ENCODE assay signal across 19 cellular contexts in the genomic region with DNA sequence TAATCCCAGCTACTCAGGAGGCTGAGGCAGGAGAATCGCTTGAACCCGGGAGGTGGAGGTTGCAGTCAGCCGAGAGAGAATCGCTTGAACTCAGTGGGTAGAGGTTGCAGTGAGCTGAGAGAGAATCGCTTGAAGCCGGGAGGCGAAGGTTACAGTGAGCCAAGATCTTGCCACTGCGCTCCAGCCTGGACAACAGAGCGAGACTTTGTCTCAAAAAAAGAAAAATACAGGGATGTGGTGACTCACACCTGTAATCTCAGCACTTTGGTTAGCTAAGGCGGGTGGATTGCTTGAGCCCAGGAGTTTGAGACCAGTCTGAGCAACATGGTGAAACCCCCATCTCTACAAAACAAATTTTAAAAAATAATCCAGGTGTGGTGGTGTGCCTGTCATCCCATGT. TPM values are rescaled to one million over a fixed set of nuclear protein-coding genes. Genes with fewer than 3 reads are reported as not detected.
DNase-seq lines count a peak whose midpoint lies in the region; ATAC-seq, FAIRE-seq and TF ChIP-seq lines count a peak whose summit lies in the region.
"Had no signal": no experiment of that assay in that cellular context is flagged by ENCODE, and none has a peak within 500 bp of the region (broad histone marks: within the 10 kb centered on the region; RNA-seq: fewer than 3 reads in every experiment).

No MANE protein-coding gene starts in this region.

- H3K9ac ChIP-seq in BLaER1 treated with 17β-estradiol and CSF1 and Interleukin-3, amounts not matched to agents 10 nM and 100 nM = peak overlapping the region in 1 of 11 experiments; percentile 2; a peak in 1 of 22 replicates
- no peak overlapping the region for H3K9ac ChIP-seq in astrocyte (ENCODE audit: low read length)

- no peaks in the 10 kb centered on the region for H3K27me3 ChIP-seq in BLaER1 treated with 17β-estradiol and CSF1 and Interleukin-3, amounts not matched to agents 10 nM and 100 nM
- H3K27me3 ChIP-seq in astrocyte (ENCODE audit: insufficient read depth, low read length) (no peaks in the 10 kb centered on the region), foreskin keratinocyte (no peaks in the 10 kb centered on the region)

- no peak overlapping the region for H3K27ac Mint-ChIP-seq in astrocyte (ENCODE audit: unreplicated experiment)
- H3K27ac Mint-ChIP-seq: CD14-positive monocyte; CD8-positive, alpha-beta T cell had no signal

- no peak overlapping the region for H2AFZ ChIP-seq in astrocyte (ENCODE audit: low read depth, low read length)

- peak overlapping the region in 9 of 11 experiments; percentile 38 to 95 (median 86); a peak in 17 of 22 replicates for H3K4me2 ChIP-seq in BLaER1 treated with 17β-estradiol and CSF1 and Interleukin-3, amounts not matched to agents 10 nM and 100 nM
- H3K4me2 ChIP-seq in astrocyte (ENCODE audit: low read length) = no peak overlapping the region
- H3K4me2 ChIP-seq: A549 had no signal

- peak; percentile 26 for DNase-seq in HT1080 (ENCODE audit: low read depth)
- DNase-seq in astrocyte (ENCODE audit: low read depth) = peak; percentile 12
- peak; percentile 56 for DNase-seq in islet precursor cell
- no peak for DNase-seq in omental fat pad (ENCODE audit: low spot score)
- no peak for DNase-seq in kidney glomerular epithelial cell (lab: John Stamatoyannopoulos, UW)
- no peak for DNase-seq in foreskin keratinocyte
- DNase-seq: AML-193; Calu3; CD8-positive, alpha-beta T cell; DMS79 treated with DMSO at 0.1 percent for 48 hours; EL had no signal

- no peak for FAIRE-seq in astrocyte (lab: Jason Lieb, UNC)
- FAIRE-seq: A549, GM12878, H1 had no signal

- TF ChIP-seq CTCF in astrocyte (IDR thresholded peaks at IDR 0.05; ENCODE audit: insufficient read depth, low read depth, low read length) (no peak), omental fat pad (IDR thresholded peaks at IDR 0.05) (no peak), foreskin keratinocyte (conservative IDR thresholded peaks at IDR 0.05) (no peak)

- peaks cover 18 to 100% (median 82%) of the 10 kb centered on the region in 11 experiments for H4K20me1 ChIP-seq in BLaER1 treated with 17β-estradiol and CSF1 and Interleukin-3, amounts not matched to agents 10 nM and 100 nM
- peaks cover 69% of the 10 kb centered on the region for H4K20me1 ChIP-seq in astrocyte (ENCODE audit: insufficient read depth, low read length)

- H3K4me3 Mint-ChIP-seq in astrocyte (ENCODE audit: unreplicated experiment) = no peak overlapping the region
- H3K4me3 Mint-ChIP-seq: CD14-positive monocyte; CD8-positive, alpha-beta T cell had no signal

- H3K27me3 Mint-ChIP-seq in astrocyte (ENCODE audit: low read depth, unreplicated experiment) = no peaks in the 10 kb centered on the region

- no peak overlapping the region for H3K4me3 ChIP-seq in BLaER1 treated with 17β-estradiol and CSF1 and Interleukin-3, amounts not matched to agents 10 nM and 100 nM
- no peak overlapping the region for H3K4me3 ChIP-seq in astrocyte (ENCODE audit: insufficient read depth, low read depth, low read length)
- H3K4me3 ChIP-seq: A549, HAP-1 had no signal

- peaks cover 24% of the 10 kb centered on the region for H3K4me1 Mint-ChIP-seq in astrocyte (ENCODE audit: low read depth, unreplicated experiment)

- peaks cover 0 to 17% (median 5%) of the 10 kb centered on the region in 11 experiments; a peak in 9 of 22 replicates for H3K36me3 ChIP-seq in BLaER1 treated with 17β-estradiol and CSF1 and Interleukin-3, amounts not matched to agents 10 nM and 100 nM
- H3K36me3 ChIP-seq in astrocyte (ENCODE audit: insufficient read depth, low read length) = no peaks in the 10 kb centered on the region
- H3K36me3 ChIP-seq: HAP-1 had no signal

- peaks cover 90 to 100% (median 95%) of the 10 kb centered on the region in 10 experiments for H3K4me1 ChIP-seq in BLaER1 treated with 17β-estradiol and CSF1 and Interleukin-3, amounts not matched to agents 10 nM and 100 nM
- H3K4me1 ChIP-seq in astrocyte (ENCODE audit: insufficient read depth, low read length) (no peaks in the 10 kb centered on the region), foreskin keratinocyte (peaks cover 6% of the 10 kb centered on the region)

- H3K79me2 ChIP-seq in astrocyte (ENCODE audit: insufficient read depth, low read length) = peaks cover 65% of the 10 kb centered on the region

- H3K9me3 Mint-ChIP-seq in astrocyte (ENCODE audit: unreplicated experiment) = no peaks in the 10 kb centered on the region
- H3K9me3 Mint-ChIP-seq: CD14-positive monocyte; CD8-positive, alpha-beta T cell had no signal

- H3K36me3 Mint-ChIP-seq in astrocyte (ENCODE audit: low read depth, unreplicated experiment) = peaks cover 2% of the 10 kb centered on the region

- H3K9me3 ChIP-seq in BLaER1 treated with 17β-estradiol and CSF1 and Interleukin-3, amounts not matched to agents 10 nM and 100 nM (replicated peaks in 1 of 11) = no peaks in the 10 kb centered on the region
- H3K9me3 ChIP-seq in astrocyte (ENCODE audit: insufficient read depth, low read depth, low read length) = no peaks in the 10 kb centered on the region
- H3K9me3 ChIP-seq: A549, HAP-1 had no signal

- peak overlapping the region in 4 of 11 experiments; percentile 1 to 50 (median 36); a peak in 4 of 22 replicates for H3K27ac ChIP-seq in BLaER1 treated with 17β-estradiol and CSF1 and Interleukin-3, amounts not matched to agents 10 nM and 100 nM
- H3K27ac ChIP-seq in astrocyte (ENCODE audit: low read depth, low read length) (no peak overlapping the region), foreskin keratinocyte (no peak overlapping the region)
- H3K27ac ChIP-seq: 22Rv1, A549 had no signal

- ATAC-seq in SK-N-SH treated with all-trans-retinoic acid at 6 μM for 48 hours = no peak
- no peak for ATAC-seq in omental fat pad (ENCODE audit: low FRiP score)
- no peak for ATAC-seq in foreskin keratinocyte
- ATAC-seq: A549; CD8-positive, alpha-beta T cell; GM12878 had no signal

TF ChIP-seq in SK-N-SH treated with all-trans-retinoic acid at 6 μM for 48 hours, 23 proteins besides CTCF, POLR2A, EP300 and RAD21 (continues in another document):
- TF ChIP-seq ZNF8 (CRISPR knock-in tag; IDR thresholded peaks at IDR 0.05) = no peak
- TF ChIP-seq RARB (CRISPR knock-in tag; IDR thresholded peaks at IDR 0.05) = no peak
- no peak for TF ChIP-seq BACH2 (CRISPR knock-in tag; IDR thresholded peaks at IDR 0.05; ENCODE audit: borderline replicate concordance)
- TF ChIP-seq ZFP30 (CRISPR knock-in tag; IDR thresholded peaks at IDR 0.05) = no peak
- TF ChIP-seq, protein P1, sequence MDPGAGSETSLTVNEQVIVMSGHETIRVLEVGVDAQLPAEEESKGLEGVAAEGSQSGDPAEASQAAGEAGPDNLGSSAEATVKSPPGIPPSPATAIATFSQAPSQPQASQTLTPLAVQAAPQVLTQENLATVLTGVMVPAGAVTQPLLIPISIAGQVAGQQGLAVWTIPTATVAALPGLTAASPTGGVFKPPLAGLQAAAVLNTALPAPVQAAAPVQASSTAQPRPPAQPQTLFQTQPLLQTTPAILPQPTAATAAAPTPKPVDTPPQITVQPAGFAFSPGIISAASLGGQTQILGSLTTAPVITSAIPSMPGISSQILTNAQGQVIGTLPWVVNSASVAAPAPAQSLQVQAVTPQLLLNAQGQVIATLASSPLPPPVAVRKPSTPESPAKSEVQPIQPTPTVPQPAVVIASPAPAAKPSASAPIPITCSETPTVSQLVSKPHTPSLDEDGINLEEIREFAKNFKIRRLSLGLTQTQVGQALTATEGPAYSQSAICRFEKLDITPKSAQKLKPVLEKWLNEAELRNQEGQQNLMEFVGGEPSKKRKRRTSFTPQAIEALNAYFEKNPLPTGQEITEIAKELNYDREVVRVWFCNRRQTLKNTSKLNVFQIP (CRISPR knock-in tag; IDR thresholded peaks at IDR 0.05; ENCODE audit: borderline replicate concordance, low read depth) = no peak
- no peak for TF ChIP-seq ZC3H10 (CRISPR knock-in tag; IDR thresholded peaks at IDR 0.05)
- no peak for TF ChIP-seq SNAI2 (CRISPR knock-in tag; IDR thresholded peaks at IDR 0.05)
- TF ChIP-seq TCF4 (CRISPR knock-in tag; IDR thresholded peaks at IDR 0.05; ENCODE audit: borderline replicate concordance) = no peak
- TF ChIP-seq, protein P2, sequence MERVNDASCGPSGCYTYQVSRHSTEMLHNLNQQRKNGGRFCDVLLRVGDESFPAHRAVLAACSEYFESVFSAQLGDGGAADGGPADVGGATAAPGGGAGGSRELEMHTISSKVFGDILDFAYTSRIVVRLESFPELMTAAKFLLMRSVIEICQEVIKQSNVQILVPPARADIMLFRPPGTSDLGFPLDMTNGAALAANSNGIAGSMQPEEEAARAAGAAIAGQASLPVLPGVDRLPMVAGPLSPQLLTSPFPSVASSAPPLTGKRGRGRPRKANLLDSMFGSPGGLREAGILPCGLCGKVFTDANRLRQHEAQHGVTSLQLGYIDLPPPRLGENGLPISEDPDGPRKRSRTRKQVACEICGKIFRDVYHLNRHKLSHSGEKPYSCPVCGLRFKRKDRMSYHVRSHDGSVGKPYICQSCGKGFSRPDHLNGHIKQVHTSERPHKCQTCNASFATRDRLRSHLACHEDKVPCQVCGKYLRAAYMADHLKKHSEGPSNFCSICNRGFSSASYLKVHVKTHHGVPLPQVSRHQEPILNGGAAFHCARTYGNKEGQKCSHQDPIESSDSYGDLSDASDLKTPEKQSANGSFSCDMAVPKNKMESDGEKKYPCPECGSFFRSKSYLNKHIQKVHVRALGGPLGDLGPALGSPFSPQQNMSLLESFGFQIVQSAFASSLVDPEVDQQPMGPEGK (CRISPR knock-in tag; IDR thresholded peaks at IDR 0.05; ENCODE audit: borderline replicate concordance) = no peak
- TF ChIP-seq, protein P3, sequence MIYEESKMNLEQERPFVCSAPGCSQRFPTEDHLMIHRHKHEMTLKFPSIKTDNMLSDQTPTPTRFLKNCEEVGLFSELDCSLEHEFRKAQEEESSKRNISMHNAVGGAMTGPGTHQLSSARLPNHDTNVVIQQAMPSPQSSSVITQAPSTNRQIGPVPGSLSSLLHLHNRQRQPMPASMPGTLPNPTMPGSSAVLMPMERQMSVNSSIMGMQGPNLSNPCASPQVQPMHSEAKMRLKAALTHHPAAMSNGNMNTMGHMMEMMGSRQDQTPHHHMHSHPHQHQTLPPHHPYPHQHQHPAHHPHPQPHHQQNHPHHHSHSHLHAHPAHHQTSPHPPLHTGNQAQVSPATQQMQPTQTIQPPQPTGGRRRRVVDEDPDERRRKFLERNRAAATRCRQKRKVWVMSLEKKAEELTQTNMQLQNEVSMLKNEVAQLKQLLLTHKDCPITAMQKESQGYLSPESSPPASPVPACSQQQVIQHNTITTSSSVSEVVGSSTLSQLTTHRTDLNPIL (CRISPR knock-in tag; IDR thresholded peaks at IDR 0.05; ENCODE audit: low read depth) = no peak
- no peak for TF ChIP-seq ESRRG (CRISPR knock-in tag; IDR thresholded peaks at IDR 0.05)
- TF ChIP-seq ARNTL (CRISPR knock-in tag; IDR thresholded peaks at IDR 0.05; ENCODE audit: borderline replicate concordance, low read depth) = no peak
- no peak for TF ChIP-seq PPARA (CRISPR knock-in tag; IDR thresholded peaks at IDR 0.05; ENCODE audit: borderline replicate concordance)

RNA-seq across cellular contexts. Expression of a gene that starts 26.8 kb away (rescaled TPM):
- 105 and 134 TPM in 2 replicates for total RNA-seq in HT1080 (2014; rRNA removed; shearing (Covaris generic))
- 133 and 143 TPM in 2 replicates for polyA plus RNA-seq in HT1080 (2015; cell fraction: cytosol; rRNA removed)
- 89.0 and 91.8 TPM in 2 replicates for polyA plus RNA-seq in HT1080 (2015; cell fraction: nucleus; rRNA removed)
- 145 and 150 TPM in 2 replicates for total RNA-seq in astrocyte
- 100 to 1,000 TPM in 1 of 4 donors, 10 to 100 TPM in 3; 72.8 to 114 (median 85.6) TPM for total RNA-seq in omental fat pad
- total RNA-seq in foreskin keratinocyte = 91.8 and 97.3 TPM in 2 replicates
- 88.1 and 93.4 TPM in 2 replicates for polyA plus RNA-seq in foreskin keratinocyte

Comparison
In these comparisons a context has a peak if more than half of its experiments do, and no peak if none do; other contexts are left out.
1. DNase-seq: peak in HT1080 (single experiment), astrocyte (single experiment) and islet precursor cell (single experiment); none in omental fat pad (single experiment), kidney glomerular epithelial cell (single experiment) and foreskin keratinocyte (0 of 2).